Comparison of ENCODE assay signal across 19 cellular contexts in genomic region chr7:152132812-152133211, GRCh38.
"Had no signal": no experiment of that assay in that cellular context is flagged by ENCODE, and none has a peak within 500 bp of the region (broad histone marks: within the 10 kb centered on the region; RNA-seq: fewer than 3 reads in every experiment).

No MANE protein-coding gene starts in this region.

- H3K27me3 ChIP-seq: dorsolateral prefrontal cortex, gastroesophageal sphincter, spleen, thyroid gland had no signal

- ATAC-seq: activated CD4-positive, alpha-beta T cell treated with anti-CD3 and anti-CD28 coated beads for 36 hours; activated naive CD8-positive, alpha-beta T cell treated with anti-CD3 and anti-CD28 coated beads, Interleukin-2, amount 50 U/mL, for 24 hours; activated T-cell treated with anti-CD3 and anti-CD28 coated beads, Interleukin-2, amount 50 U/mL, for 72 hours; effector memory CD8-positive, alpha-beta T cell; gastroesophageal sphincter had no signal

- H3K9me3 Mint-ChIP-seq: activated B cell treated with CpG ODN at 0.5 μM for 24 hours; activated naive CD4-positive, alpha-beta T cell treated with anti-CD3 and anti-CD28 coated beads, Interleukin-2, amount 10 ng/mL, durations not matched to agents 7 days and 5 days; activated naive CD8-positive, alpha-beta T cell treated with anti-CD3 and anti-CD28 coated beads, Interleukin-2, amount 50 U/mL, for 24 hours; activated T-cell treated with anti-CD3 and anti-CD28 coated beads, Interleukin-2, amount 50 U/mL, for 72 hours; effector memory CD8-positive, alpha-beta T cell; T-helper 1 cell treated with Interleukin-12 subunit alpha and Interleukin-12 subunit beta and Interleukin-4 antibody, amounts not matched to agents 30 μg/mL and 1 μg/mL, for 36 hours had no signal

- H3K27ac ChIP-seq: gastroesophageal sphincter, spleen, thyroid gland had no signal

- H3K4me3 ChIP-seq: dorsolateral prefrontal cortex, gastroesophageal sphincter, lung, spleen, thyroid gland had no signal

- DNase-seq: activated B cell treated with CpG ODN at 0.5 μM for 24 hours; activated CD4-positive, alpha-beta T cell treated with anti-CD3 and anti-CD28 coated beads for 36 hours; activated CD4-positive, alpha-beta T cell treated with anti-CD3 and anti-CD28 coated beads, Interleukin-2, amount 50 U/mL, for 4 hours; activated effector memory CD4-positive, alpha-beta T cell treated with anti-CD3 and anti-CD28 coated beads, Interleukin-2, amount 50 U/mL, for 16 hours; activated naive CD4-positive, alpha-beta T cell treated with anti-CD3 and anti-CD28 coated beads, Interleukin-2, amount 10 ng/mL, durations not matched to agents 7 days and 5 days; activated naive CD8-positive, alpha-beta T cell treated with anti-CD3 and anti-CD28 coated beads, Interleukin-2, amount 50 U/mL, for 24 hours; activated T-cell treated with anti-CD3 and anti-CD28 coated beads, Interleukin-2, amount 50 U/mL, for 72 hours; dorsolateral prefrontal cortex; effector memory CD8-positive, alpha-beta T cell; left colon; naive B cell; spleen; stimulated activated CD4-positive, alpha-beta T cell treated with anti-CD3 and anti-CD28 coated beads, Interleukin-4, amount 100 ng/mL, for 1 hour; stimulated activated naive CD4-positive, alpha-beta T cell treated with Interleukin-2 at 50 U/mL for 16 hours; thyroid gland had no signal

- H3K4me1 Mint-ChIP-seq: activated B cell treated with CpG ODN at 0.5 μM for 24 hours; activated CD4-positive, alpha-beta T cell treated with anti-CD3 and anti-CD28 coated beads for 36 hours; activated naive CD4-positive, alpha-beta T cell treated with anti-CD3 and anti-CD28 coated beads, Interleukin-2, amount 10 ng/mL, durations not matched to agents 7 days and 5 days; activated naive CD8-positive, alpha-beta T cell treated with anti-CD3 and anti-CD28 coated beads, Interleukin-2, amount 50 U/mL, for 24 hours had no signal

- H3K27me3 Mint-ChIP-seq: activated B cell treated with CpG ODN at 0.5 μM for 24 hours; activated CD4-positive, alpha-beta T cell treated with anti-CD3 and anti-CD28 coated beads for 36 hours; activated naive CD4-positive, alpha-beta T cell treated with anti-CD3 and anti-CD28 coated beads, Interleukin-2, amount 10 ng/mL, durations not matched to agents 7 days and 5 days; activated naive CD8-positive, alpha-beta T cell treated with anti-CD3 and anti-CD28 coated beads, Interleukin-2, amount 50 U/mL, for 24 hours; effector memory CD8-positive, alpha-beta T cell; naive B cell had no signal

- H3K4me1 ChIP-seq: thyroid gland had no signal

- H3K9me3 ChIP-seq: gastroesophageal sphincter, thyroid gland had no signal

- H3K4me3 Mint-ChIP-seq: activated B cell treated with CpG ODN at 0.5 μM for 24 hours; activated CD4-positive, alpha-beta T cell treated with anti-CD3 and anti-CD28 coated beads for 36 hours; activated naive CD4-positive, alpha-beta T cell treated with anti-CD3 and anti-CD28 coated beads, Interleukin-2, amount 10 ng/mL, durations not matched to agents 7 days and 5 days; activated naive CD8-positive, alpha-beta T cell treated with anti-CD3 and anti-CD28 coated beads, Interleukin-2, amount 50 U/mL, for 24 hours; activated T-cell treated with anti-CD3 and anti-CD28 coated beads, Interleukin-2, amount 50 U/mL, for 72 hours; effector memory CD8-positive, alpha-beta T cell; naive B cell; T-helper 1 cell treated with Interleukin-12 subunit alpha and Interleukin-12 subunit beta and Interleukin-4 antibody, amounts not matched to agents 30 μg/mL and 1 μg/mL, for 36 hours had no signal

- FAIRE-seq: keratinocyte had no signal

- H3K27ac Mint-ChIP-seq: activated CD4-positive, alpha-beta T cell treated with anti-CD3 and anti-CD28 coated beads for 36 hours; activated naive CD8-positive, alpha-beta T cell treated with anti-CD3 and anti-CD28 coated beads, Interleukin-2, amount 50 U/mL, for 24 hours; T-helper 1 cell treated with Interleukin-12 subunit alpha and Interleukin-12 subunit beta and Interleukin-4 antibody, amounts not matched to agents 30 μg/mL and 1 μg/mL, for 36 hours had no signal
